ENCODE assay signal across 18 cellular contexts in the genomic region with DNA sequence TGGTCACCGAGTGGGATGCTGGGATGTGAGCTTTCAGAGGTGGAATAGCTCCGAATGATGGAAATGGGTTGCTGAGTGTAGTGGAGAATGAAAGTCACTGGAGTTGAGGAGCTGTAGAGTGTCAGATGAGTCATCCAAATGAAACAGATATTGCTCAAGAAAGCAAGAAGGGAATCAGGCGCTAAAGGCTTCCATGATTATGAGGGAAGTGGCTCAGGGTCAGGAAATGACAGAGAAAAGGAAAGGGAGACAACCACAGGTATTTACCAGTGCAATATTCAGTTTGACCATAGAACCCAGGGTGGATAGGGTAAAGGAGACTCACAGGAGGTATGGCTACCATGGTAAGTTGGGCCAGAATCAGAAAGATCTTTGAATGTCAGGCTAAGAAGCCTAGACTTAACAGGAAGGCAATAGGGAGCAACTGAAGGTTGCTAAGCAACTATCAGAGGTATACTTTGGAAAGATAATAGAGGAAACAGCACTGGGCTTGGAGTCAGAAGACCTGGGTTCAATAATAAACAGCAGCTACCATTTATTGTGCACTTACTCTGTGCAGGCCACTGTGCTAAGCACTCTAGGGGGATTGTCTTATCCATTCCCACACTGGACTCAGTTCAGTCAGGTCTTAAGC. TPM values are rescaled to one million over a fixed set of nuclear protein-coding genes. Genes with fewer than 3 reads are reported as not detected.
DNase-seq lines count a peak whose midpoint lies in the region; ATAC-seq and FAIRE-seq lines count a peak whose summit lies in the region.
"Had no signal": no experiment of that assay in that cellular context is flagged by ENCODE, and none has a peak within 500 bp of the region (broad histone marks: within the 10 kb centered on the region; RNA-seq: fewer than 3 reads in every experiment).

No MANE protein-coding gene starts in this region.

- H3K9me3 Mint-ChIP-seq in activated naive CD8-positive, alpha-beta T cell treated with anti-CD3 and anti-CD28 coated beads, Interleukin-2, amount 10 ng/mL, durations not matched to agents 7 days and 5 days: no peaks in the 10 kb centered on the region
- H3K9me3 Mint-ChIP-seq in activated naive CD8-positive, alpha-beta T cell treated with anti-CD3 and anti-CD28 coated beads, Interleukin-2, amount 50 U/mL, for 24 hours: no peaks in the 10 kb centered on the region
- H3K9me3 Mint-ChIP-seq: activated CD4-positive, alpha-beta T cell treated with anti-CD3 and anti-CD28 coated beads, Interleukin-2, amount 10 ng/mL, durations not matched to agents 24 days and 14 days; activated T-cell treated with anti-CD3 and anti-CD28 coated beads, Interleukin-2, amount 50 U/mL, for 72 hours; stimulated activated naive CD8-positive, alpha-beta T cell treated with anti-CD3 and anti-CD28 coated beads, Interleukin-15, Interleukin-2, amounts not matched to agents 100 ng/mL and 50 ng/mL, for 24 hours; T-helper 2 cell treated with Interferon-gamma antibody and Interleukin-4, amounts not matched to agents 5 μg/mL and 100 μg/mL, for 36 hours had no signal

- peaks cover 20% of the 10 kb centered on the region for H3K36me3 Mint-ChIP-seq in activated naive CD8-positive, alpha-beta T cell treated with anti-CD3 and anti-CD28 coated beads, Interleukin-2, amount 10 ng/mL, durations not matched to agents 7 days and 5 days
- H3K36me3 Mint-ChIP-seq in activated naive CD8-positive, alpha-beta T cell treated with anti-CD3 and anti-CD28 coated beads, Interleukin-2, amount 50 U/mL, for 24 hours (ENCODE audit: low read depth): peaks cover 29% of the 10 kb centered on the region

- no peaks in the 10 kb centered on the region for H3K27me3 Mint-ChIP-seq in activated naive CD8-positive, alpha-beta T cell treated with anti-CD3 and anti-CD28 coated beads, Interleukin-2, amount 10 ng/mL, durations not matched to agents 7 days and 5 days
- no peaks in the 10 kb centered on the region for H3K27me3 Mint-ChIP-seq in activated naive CD8-positive, alpha-beta T cell treated with anti-CD3 and anti-CD28 coated beads, Interleukin-2, amount 50 U/mL, for 24 hours
- H3K27me3 Mint-ChIP-seq: activated CD4-positive, alpha-beta T cell treated with anti-CD3 and anti-CD28 coated beads, Interleukin-2, amount 10 ng/mL, durations not matched to agents 24 days and 14 days; stimulated activated naive CD8-positive, alpha-beta T cell treated with anti-CD3 and anti-CD28 coated beads, Interleukin-15, Interleukin-2, amounts not matched to agents 100 ng/mL and 50 ng/mL, for 24 hours had no signal

- peak overlapping the region; percentile 54 for H3K27ac Mint-ChIP-seq in activated naive CD8-positive, alpha-beta T cell treated with anti-CD3 and anti-CD28 coated beads, Interleukin-2, amount 10 ng/mL, durations not matched to agents 7 days and 5 days
- H3K27ac Mint-ChIP-seq in activated naive CD8-positive, alpha-beta T cell treated with anti-CD3 and anti-CD28 coated beads, Interleukin-2, amount 50 U/mL, for 24 hours: no peak overlapping the region
- H3K27ac Mint-ChIP-seq: activated CD4-positive, alpha-beta T cell treated with anti-CD3 and anti-CD28 coated beads, Interleukin-2, amount 10 ng/mL, durations not matched to agents 24 days and 14 days; activated T-cell treated with anti-CD3 and anti-CD28 coated beads, Interleukin-2, amount 50 U/mL, for 72 hours; stimulated activated naive CD8-positive, alpha-beta T cell treated with anti-CD3 and anti-CD28 coated beads, Interleukin-15, Interleukin-2, amounts not matched to agents 100 ng/mL and 50 ng/mL, for 24 hours; T-helper 2 cell treated with Interferon-gamma antibody and Interleukin-4, amounts not matched to agents 5 μg/mL and 100 μg/mL, for 36 hours had no signal

- H3K4me1 Mint-ChIP-seq in activated naive CD8-positive, alpha-beta T cell treated with anti-CD3 and anti-CD28 coated beads, Interleukin-2, amount 10 ng/mL, durations not matched to agents 7 days and 5 days: peaks cover 2% of the 10 kb centered on the region
- peaks cover 2% of the 10 kb centered on the region for H3K4me1 Mint-ChIP-seq in activated naive CD8-positive, alpha-beta T cell treated with anti-CD3 and anti-CD28 coated beads, Interleukin-2, amount 50 U/mL, for 24 hours

- no peak for DNase-seq in activated naive CD8-positive, alpha-beta T cell treated with anti-CD3 and anti-CD28 coated beads, Interleukin-2, amount 10 ng/mL, durations not matched to agents 7 days and 5 days
- no peak for DNase-seq in activated naive CD8-positive, alpha-beta T cell treated with anti-CD3 and anti-CD28 coated beads, Interleukin-2, amount 50 U/mL, for 24 hours
- DNase-seq in RCC 7860 (ENCODE audit: low spot score) (peak; percentile 37), fibroblast of gingiva (ENCODE audit: low read depth) (peak; percentile 16), kidney glomerular epithelial cell (lab: John Stamatoyannopoulos, UW) (no peak), hypothalamus (lab: John Stamatoyannopoulos, UW) (no peak), cerebellar nuclear complex (lab: John Stamatoyannopoulos, UW) (no peak)
- DNase-seq: activated CD4-positive, alpha-beta T cell treated with anti-CD3 and anti-CD28 coated beads, Interleukin-2, amount 10 ng/mL, durations not matched to agents 24 days and 14 days; activated T-cell treated with anti-CD3 and anti-CD28 coated beads, Interleukin-2, amount 50 U/mL, for 72 hours; glutamatergic neuron; kidney; occipital lobe; Right ventricle myocardium superior; uterus had no signal

- no peak overlapping the region for H3K4me3 Mint-ChIP-seq in activated naive CD8-positive, alpha-beta T cell treated with anti-CD3 and anti-CD28 coated beads, Interleukin-2, amount 10 ng/mL, durations not matched to agents 7 days and 5 days
- H3K4me3 Mint-ChIP-seq in activated naive CD8-positive, alpha-beta T cell treated with anti-CD3 and anti-CD28 coated beads, Interleukin-2, amount 50 U/mL, for 24 hours: no peak overlapping the region
- H3K4me3 Mint-ChIP-seq: activated CD4-positive, alpha-beta T cell treated with anti-CD3 and anti-CD28 coated beads, Interleukin-2, amount 10 ng/mL, durations not matched to agents 24 days and 14 days; activated T-cell treated with anti-CD3 and anti-CD28 coated beads, Interleukin-2, amount 50 U/mL, for 72 hours; stimulated activated naive CD8-positive, alpha-beta T cell treated with anti-CD3 and anti-CD28 coated beads, Interleukin-15, Interleukin-2, amounts not matched to agents 100 ng/mL and 50 ng/mL, for 24 hours; T-helper 2 cell treated with Interferon-gamma antibody and Interleukin-4, amounts not matched to agents 5 μg/mL and 100 μg/mL, for 36 hours had no signal

- no peak for ATAC-seq in activated naive CD8-positive, alpha-beta T cell treated with anti-CD3 and anti-CD28 coated beads, Interleukin-2, amount 10 ng/mL, durations not matched to agents 7 days and 5 days (ENCODE audit: low read depth)
- no peak for ATAC-seq in activated naive CD8-positive, alpha-beta T cell treated with anti-CD3 and anti-CD28 coated beads, Interleukin-2, amount 50 U/mL, for 24 hours
- no peak for ATAC-seq in GM19397 (IDR thresholded peaks at IDR 0.05; ENCODE audit: unreplicated experiment)
- ATAC-seq: activated T-cell treated with anti-CD3 and anti-CD28 coated beads, Interleukin-2, amount 50 U/mL, for 72 hours had no signal

- POLR2A ChIA-PET in activated naive CD8-positive, alpha-beta T cell treated with anti-CD3 and anti-CD28 coated beads, Interleukin-2, amount 10 ng/mL, durations not matched to agents 7 days and 5 days (lab: Charles Lee): no interaction called here

- no peak for FAIRE-seq in RCC 7860 (lab: Jason Lieb, UNC)
- FAIRE-seq: D721Med, kidney had no signal

RNA-seq across cellular contexts. Expression of a gene that starts 11.7 kb away (rescaled TPM):
- 10 to 100 TPM; 41.1 to 42.7 TPM for total RNA-seq in activated naive CD8-positive, alpha-beta T cell treated with anti-CD3 and anti-CD28 coated beads, Interleukin-2, amount 10 ng/mL, durations not matched to agents 7 days and 5 days

Comparison
In these comparisons a context has a peak if more than half of its experiments do, and no peak if none do; other contexts are left out.
1. DNase-seq: peak in RCC 7860 (single experiment) and fibroblast of gingiva (single experiment); none in activated naive CD8-positive, alpha-beta T cell treated with anti-CD3 and anti-CD28 coated beads, Interleukin-2, amount 10 ng/mL, durations not matched to agents 7 days and 5 days (single experiment), activated naive CD8-positive, alpha-beta T cell treated with anti-CD3 and anti-CD28 coated beads, Interleukin-2, amount 50 U/mL, for 24 hours (single experiment), kidney glomerular epithelial cell (single experiment), hypothalamus (0 of 51) and cerebellar nuclear complex (0 of 2).